Comparison of ENCODE assay signal across 16 cellular contexts in the genomic region with DNA sequence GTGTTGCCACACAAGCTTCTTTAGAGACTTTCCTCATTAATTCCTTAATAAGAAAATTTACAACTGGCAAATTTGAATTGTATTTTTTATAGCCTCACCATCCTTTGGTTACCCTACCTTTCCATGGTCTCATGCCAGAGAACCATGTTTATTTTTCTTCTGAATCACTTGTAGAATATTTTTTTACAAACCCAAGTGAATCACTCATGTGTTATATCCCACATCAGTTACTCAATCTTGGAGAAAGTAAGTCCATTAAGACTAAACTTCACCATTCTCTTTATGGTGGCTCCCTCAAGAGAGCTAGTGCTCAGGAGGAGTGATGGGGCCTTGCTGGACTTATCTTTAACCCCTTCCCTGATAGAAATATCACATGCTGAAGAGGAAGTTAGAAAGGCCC.
DNase-seq lines count a peak whose midpoint lies in the region; ATAC-seq, FAIRE-seq and TF ChIP-seq lines count a peak whose summit lies in the region.
"Had no signal": no experiment of that assay in that cellular context is flagged by ENCODE, and none has a peak within 500 bp of the region (broad histone marks: within the 10 kb centered on the region; RNA-seq: fewer than 3 reads in every experiment).

No MANE protein-coding gene starts in this region.

- intact Hi-C loops in K562 (cut with micrococcal nuclease) = no loop called here

- POLR2A ChIA-PET in AG04450 (lab: Yijun Ruan, JAX) (no interaction called here), K562 (lab: Yijun Ruan, JAX) (interaction anchor here (2.2 kb wide), 1 partner anchor 12 kb away, joined by 8 read pairs; no protein-coding TSS in a partner anchor)

- ATAC-seq in K562 (0 out of 3 replicates have a peak, but pooled peaks have one; percentile 17), HG02763 (IDR thresholded peaks at IDR 0.05; ENCODE audit: unreplicated experiment) (no peak)

- no TSS peak for BruUV-seq in K562 (replicated peaks; lab: Mats Ljungman, UMichigan)

- no peak overlapping the region for H3K9ac ChIP-seq in K562 (ENCODE audit: insufficient read depth in 1 of 2, low read depth in 2 of 2, low read length in 2 of 2)

- no peak for TF ChIP-seq CTCF in AG04450 (IDR thresholded peaks at IDR 0.05; ENCODE audit: low read depth, low read length)
- no peak for TF ChIP-seq CTCF in K562 (IDR thresholded peaks at IDR 0.05 in 2 of 3, conservative IDR thresholded peaks at IDR 0.05 in 1 of 3; ENCODE audit: insufficient read depth in 2 of 3, low read depth in 1 of 3, low read length in 3 of 3)

- in situ Hi-C loops in K562 (cut with MboI) = no loop called here

- TF ChIP-seq RAD21 in K562 (CRISPR knock-in tag; conservative IDR thresholded peaks at IDR 0.05 in 1 of 2, IDR thresholded peaks at IDR 0.05 in 1 of 2) = no peak

- peaks cover 7% of the 10 kb centered on the region; the same call in 1 of the 2 replicates for H3K9me3 ChIP-seq in AG04450 (ENCODE audit: control insufficient read depth, insufficient read depth, low read length)
- H3K9me3 ChIP-seq in K562 (replicated peaks; ENCODE audit: control insufficient read depth, insufficient read depth, low read depth, low read length) = no peaks in the 10 kb centered on the region
- H3K9me3 ChIP-seq: esophagus squamous epithelium, ovary, testis had no signal

- no peaks in the 10 kb centered on the region for H3K9me1 ChIP-seq in K562 (ENCODE audit: control insufficient read depth, insufficient read depth, low read length)

- H3K27ac ChIP-seq in AG04450 (ENCODE audit: low read depth, low read length) = peak overlapping the region; percentile 81
- no peak overlapping the region for H3K27ac ChIP-seq in K562 (ENCODE audit: extremely low read depth, low read depth, low read length)
- H3K27ac ChIP-seq: esophagus squamous epithelium, ovary, testis had no signal

- no peak for TF ChIP-seq POLR2A in K562 (conservative IDR thresholded peaks at IDR 0.05)

- no peak for FAIRE-seq in K562 (lab: Jason Lieb, UNC)
- FAIRE-seq: colon had no signal

- DNase-seq in AG04450 (ENCODE audit: low read depth, low spot score) (no peak), M059J (ENCODE audit: low read depth) (peak; percentile 96), K562 (ENCODE audit: extremely low read depth in 1 of 4, low spot score in 3 of 4) (no peak), glomerular visceral epithelial cell (ENCODE audit: extremely low spot score) (peak; percentile 79), cerebellar cortex (ENCODE audit: low spot score) (no peak), NCI-H69 (lab: John Stamatoyannopoulos, UW) (no peak), activated T-cell treated with anti-CD3 and anti-CD28 coated beads for 4 hours (no peak)
- DNase-seq: activated CD4-positive, alpha-beta T cell treated with anti-CD3 and anti-CD28 coated beads for 1 hour; activated naive CD8-positive, alpha-beta T cell treated with anti-CD3 and anti-CD28 coated beads, Interleukin-2, amount 10 ng/mL, durations not matched to agents 7 days and 5 days; esophagus squamous epithelium; NCI-H1105; ovary; stimulated activated CD4-positive, alpha-beta T cell treated with anti-CD3 and anti-CD28 coated beads, Interleukin-12 subunit alpha, Interleukin-12 subunit beta, amount 100 ng/mL, for 4 hours; testis had no signal

- H3K27me3 ChIP-seq in AG04450 (ENCODE audit: control insufficient read depth, insufficient read depth, low read length) (no peaks in the 10 kb centered on the region), K562 (ENCODE audit: control insufficient read depth in 2 of 2, insufficient read depth in 2 of 2, low read length in 2 of 2) (no peaks in the 10 kb centered on the region)
- H3K27me3 ChIP-seq: esophagus squamous epithelium, ovary, testis had no signal

- H3K4me3 ChIP-seq in AG04450 (ENCODE audit: low read depth, low read length) = no peak overlapping the region
- H3K4me3 ChIP-seq in K562 = no peak overlapping the region
- H3K4me3 ChIP-seq: esophagus squamous epithelium, ovary, testis had no signal

- no peaks in the 10 kb centered on the region for H3K79me2 ChIP-seq in K562 (ENCODE audit: control insufficient read depth, insufficient read depth, low read length)

- no peaks in the 10 kb centered on the region; a peak in 1 of 5 replicates for H3K4me1 ChIP-seq in K562 (replicated peaks in 1 of 2; ENCODE audit: control insufficient read depth in 2 of 2, insufficient read depth in 2 of 2, low read length in 2 of 2)

- H3K36me3 ChIP-seq in K562 (ENCODE audit: control insufficient read depth, insufficient read depth, low read length) = peaks cover 78% of the 10 kb centered on the region
- H3K36me3 ChIP-seq: ovary had no signal

- H3K4me2 ChIP-seq in K562 (ENCODE audit: insufficient read depth, low read length) = no peak overlapping the region

- CTCF ChIA-PET in AG04450 (lab: Charles Lee) (interaction anchor here (0.7 to 1.3 kb wide), 2 partner anchors 12 to 16 kb away, joined by 3 read pairs; no protein-coding TSS in a partner anchor), K562 (lab: Yijun Ruan, JAX; ENCODE audit: low intra/inter-chr PET ratio) (no interaction called here)

- no peaks in the 10 kb centered on the region for H4K20me1 ChIP-seq in K562 (replicated peaks; ENCODE audit: control insufficient read depth, insufficient read depth, low read length)

- TF ChIP-seq EP300 in K562 (IDR thresholded peaks at IDR 0.05; ENCODE audit: low read length) = no peak

- H2AFZ ChIP-seq in K562 (ENCODE audit: low read depth, low read length) = no peak overlapping the region

TF ChIP-seq in K562, 482 proteins besides CTCF, POLR2A, EP300 and RAD21:
- TF ChIP-seq, protein P1, sequence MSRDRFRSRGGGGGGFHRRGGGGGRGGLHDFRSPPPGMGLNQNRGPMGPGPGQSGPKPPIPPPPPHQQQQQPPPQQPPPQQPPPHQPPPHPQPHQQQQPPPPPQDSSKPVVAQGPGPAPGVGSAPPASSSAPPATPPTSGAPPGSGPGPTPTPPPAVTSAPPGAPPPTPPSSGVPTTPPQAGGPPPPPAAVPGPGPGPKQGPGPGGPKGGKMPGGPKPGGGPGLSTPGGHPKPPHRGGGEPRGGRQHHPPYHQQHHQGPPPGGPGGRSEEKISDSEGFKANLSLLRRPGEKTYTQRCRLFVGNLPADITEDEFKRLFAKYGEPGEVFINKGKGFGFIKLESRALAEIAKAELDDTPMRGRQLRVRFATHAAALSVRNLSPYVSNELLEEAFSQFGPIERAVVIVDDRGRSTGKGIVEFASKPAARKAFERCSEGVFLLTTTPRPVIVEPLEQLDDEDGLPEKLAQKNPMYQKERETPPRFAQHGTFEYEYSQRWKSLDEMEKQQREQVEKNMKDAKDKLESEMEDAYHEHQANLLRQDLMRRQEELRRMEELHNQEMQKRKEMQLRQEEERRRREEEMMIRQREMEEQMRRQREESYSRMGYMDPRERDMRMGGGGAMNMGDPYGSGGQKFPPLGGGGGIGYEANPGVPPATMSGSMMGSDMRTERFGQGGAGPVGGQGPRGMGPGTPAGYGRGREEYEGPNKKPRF (IDR thresholded peaks at IDR 0.05; ENCODE audit: low read depth, low read length) = no peak
- no peak for TF ChIP-seq CBFB (CRISPR knock-in tag; IDR thresholded peaks at IDR 0.05)
- no peak for TF ChIP-seq KAT8 (IDR thresholded peaks at IDR 0.05; ENCODE audit: low read depth)
- no peak for TF ChIP-seq GABPB1 (CRISPR knock-in tag; IDR thresholded peaks at IDR 0.05)
- no peak for TF ChIP-seq C11orf30 (IDR thresholded peaks at IDR 0.05; ENCODE audit: low read depth)
- no peak for TF ChIP-seq TEAD2 (tag; IDR thresholded peaks at IDR 0.05)

Comparison
In these comparisons a context has a peak if more than half of its experiments do, and no peak if none do; other contexts are left out.
1. DNase-seq: peak in M059J (single experiment) and glomerular visceral epithelial cell (single experiment); none in AG04450 (single experiment), K562 (0 of 4), cerebellar cortex (single experiment), NCI-H69 (single experiment) and activated T-cell treated with anti-CD3 and anti-CD28 coated beads for 4 hours (single experiment).